In the genomic region with DNA sequence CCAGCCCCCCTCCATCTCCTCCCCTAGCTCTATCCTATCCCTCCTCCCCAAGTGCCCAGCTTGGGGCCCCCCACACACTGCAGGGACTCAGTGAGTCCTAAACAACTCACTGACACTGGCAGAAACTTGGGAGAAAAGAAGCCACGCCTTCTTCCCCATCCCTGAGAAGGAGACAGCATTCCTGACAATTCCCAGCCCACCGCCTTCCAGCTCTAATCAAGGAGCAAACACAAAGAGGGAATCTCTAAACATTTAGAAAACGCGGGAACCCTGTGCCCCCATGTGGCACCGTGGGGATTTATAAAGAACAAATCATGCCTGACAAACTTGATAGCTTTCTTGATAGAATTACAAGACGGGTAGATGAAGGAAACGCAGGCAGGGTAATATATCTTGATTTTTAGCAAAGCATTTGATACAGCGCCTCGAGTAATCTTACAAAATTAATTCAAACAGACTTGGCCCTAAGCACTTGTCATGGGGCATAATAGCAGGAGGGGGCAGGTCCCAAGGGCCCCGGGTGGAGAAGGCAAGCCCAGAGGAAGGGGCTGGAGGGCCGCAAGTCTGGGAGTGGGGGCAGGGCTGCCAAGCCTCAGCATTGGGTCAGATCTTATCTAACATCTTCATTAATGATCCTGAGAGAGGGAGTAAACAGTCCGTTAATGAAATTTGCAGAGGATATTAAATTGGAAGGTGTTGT, we compare ENCODE assay signal across 1 cellular context.
TF ChIP-seq lines count a peak whose summit lies in the region.

No MANE protein-coding gene starts in this region.

TF ChIP-seq in WTC11, 78 proteins besides CTCF, POLR2A, EP300 and RAD21 (continued from another document):
- TF ChIP-seq, protein P1, sequence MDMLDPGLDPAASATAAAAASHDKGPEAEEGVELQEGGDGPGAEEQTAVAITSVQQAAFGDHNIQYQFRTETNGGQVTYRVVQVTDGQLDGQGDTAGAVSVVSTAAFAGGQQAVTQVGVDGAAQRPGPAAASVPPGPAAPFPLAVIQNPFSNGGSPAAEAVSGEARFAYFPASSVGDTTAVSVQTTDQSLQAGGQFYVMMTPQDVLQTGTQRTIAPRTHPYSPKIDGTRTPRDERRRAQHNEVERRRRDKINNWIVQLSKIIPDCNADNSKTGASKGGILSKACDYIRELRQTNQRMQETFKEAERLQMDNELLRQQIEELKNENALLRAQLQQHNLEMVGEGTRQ (CRISPR knock-in tag; IDR thresholded peaks at IDR 0.05): no peak
- TF ChIP-seq JUN (CRISPR knock-in tag; IDR thresholded peaks at IDR 0.05) (no peak), SP1 (CRISPR knock-in tag; conservative IDR thresholded peaks at IDR 0.05) (no peak)
